Comparison of ENCODE assay signal across 12 cellular contexts in the genomic region with DNA sequence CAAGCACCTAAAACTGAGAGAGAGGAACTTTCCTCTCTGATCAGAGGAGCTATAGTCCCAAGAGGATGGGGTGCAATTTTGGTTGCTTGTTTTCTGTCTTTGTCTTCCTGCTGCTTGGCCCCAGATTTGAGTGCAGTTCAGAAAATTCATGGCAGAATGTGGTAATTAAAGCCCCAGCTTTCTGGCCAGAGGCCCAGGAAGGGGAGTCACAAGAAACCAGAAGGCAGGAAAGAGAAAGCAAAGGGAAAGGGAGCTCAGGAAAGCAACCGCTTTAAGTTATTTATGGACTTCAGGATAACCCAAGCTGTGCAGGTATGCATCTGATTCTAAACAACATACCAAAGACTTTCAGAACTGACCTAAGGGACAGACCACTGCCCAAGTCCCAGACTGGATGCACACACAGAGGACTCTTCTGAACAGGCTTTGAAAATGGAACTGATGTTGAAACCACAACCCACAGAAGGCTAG.
DNase-seq lines count a peak whose midpoint lies in the region; ATAC-seq, FAIRE-seq and TF ChIP-seq lines count a peak whose summit lies in the region.
"Had no signal": no experiment of that assay in that cellular context is flagged by ENCODE, and none has a peak within 500 bp of the region (broad histone marks: within the 10 kb centered on the region; RNA-seq: fewer than 3 reads in every experiment).

No MANE protein-coding gene starts in this region.

- H3K27ac Mint-ChIP-seq in chondrocyte (ENCODE audit: unreplicated experiment): peak overlapping the region; percentile 59
- peak overlapping the region; percentile 1 for H3K27ac Mint-ChIP-seq in osteocyte (ENCODE audit: unreplicated experiment)
- H3K27ac Mint-ChIP-seq: activated naive CD4-positive, alpha-beta T cell treated with anti-CD3 and anti-CD28 coated beads for 36 hours had no signal

- no peak overlapping the region for H3K27ac ChIP-seq in small intestine (ENCODE audit: low read depth in 1 of 2, low read length in 1 of 2)
- H3K27ac ChIP-seq: tibial nerve had no signal

- 43 to 65% (median 52%) methylated on average over 1 of the region's 1 CpG for WGBS in small intestine, 3 donors

- TF ChIP-seq CTCF in chondrocyte (IDR thresholded peaks at IDR 0.05): no peak
- no peak for TF ChIP-seq CTCF in osteocyte (IDR thresholded peaks at IDR 0.05)

- no peak for FAIRE-seq in small intestine (lab: Jason Lieb, UNC)

- DNase-seq in ELR (ENCODE audit: low read depth): peak; percentile 28
- DNase-seq in NCI-H1105 treated with DMSO at 0.1 percent for 48 hours (lab: John Stamatoyannopoulos, UW): peak; percentile 41
- no peak for DNase-seq in chondrocyte (ENCODE audit: low spot score)
- no peak for DNase-seq in osteocyte (ENCODE audit: extremely low spot score, unreplicated experiment)
- no peak for DNase-seq in NCI-H774 (lab: John Stamatoyannopoulos, UW)
- no peak for DNase-seq in Right ventricle myocardium superior
- DNase-seq in small intestine: no peak
- no peak for DNase-seq in stimulated activated CD4-positive, alpha-beta T cell treated with anti-CD3 and anti-CD28 coated beads, Interleukin-4, amount 100 ng/mL, for 1 hour
- DNase-seq: activated naive CD4-positive, alpha-beta T cell treated with anti-CD3 and anti-CD28 coated beads for 36 hours; effector CD8-positive, alpha-beta T cell; NCI-H146 had no signal

- H3K4me1 Mint-ChIP-seq in chondrocyte (ENCODE audit: low read depth) (peaks cover 9% of the 10 kb centered on the region), osteocyte (ENCODE audit: unreplicated experiment) (peaks cover 22% of the 10 kb centered on the region)

- H3K9me3 ChIP-seq in small intestine (ENCODE audit: control insufficient read depth, low read depth): no peaks in the 10 kb centered on the region
- H3K9me3 ChIP-seq: tibial nerve had no signal

- no peak overlapping the region for H3K4me3 ChIP-seq in small intestine (ENCODE audit: low read depth in 1 of 2, low read length in 2 of 2)
- H3K4me3 ChIP-seq: tibial nerve had no signal

- H3K9me3 Mint-ChIP-seq in chondrocyte (ENCODE audit: low read depth) (no peaks in the 10 kb centered on the region), osteocyte (ENCODE audit: unreplicated experiment) (no peaks in the 10 kb centered on the region)
- H3K9me3 Mint-ChIP-seq: activated naive CD4-positive, alpha-beta T cell treated with anti-CD3 and anti-CD28 coated beads for 36 hours had no signal

- H3K36me3 ChIP-seq in small intestine (ENCODE audit: control insufficient read depth in 2 of 2, insufficient read depth in 2 of 2, low read length in 2 of 2): no peaks in the 10 kb centered on the region

- H3K27me3 ChIP-seq in small intestine (ENCODE audit: control insufficient read depth in 2 of 2, insufficient read depth in 2 of 2, low read length in 2 of 2): no peaks in the 10 kb centered on the region
- H3K27me3 ChIP-seq: tibial nerve had no signal

- intact Hi-C loops in Right ventricle myocardium superior (cut with DNase I): no loop called here

- H3K4me3 Mint-ChIP-seq in chondrocyte (ENCODE audit: unreplicated experiment) (no peak overlapping the region), osteocyte (ENCODE audit: unreplicated experiment) (no peak overlapping the region)
- H3K4me3 Mint-ChIP-seq: activated naive CD4-positive, alpha-beta T cell treated with anti-CD3 and anti-CD28 coated beads for 36 hours had no signal

- H3K4me1 ChIP-seq in small intestine (ENCODE audit: control insufficient read depth in 2 of 2, insufficient read depth in 1 of 2, low read depth in 1 of 2, low read length in 1 of 2): peaks cover 0 to 9% of the 10 kb centered on the region in 2 donors
- H3K4me1 ChIP-seq: tibial nerve had no signal

- no peak for ATAC-seq in Right ventricle myocardium superior (ENCODE audit: poor library complexity)

- no peaks in the 10 kb centered on the region for H3K27me3 Mint-ChIP-seq in chondrocyte (ENCODE audit: low read depth)
- no peaks in the 10 kb centered on the region for H3K27me3 Mint-ChIP-seq in osteocyte (ENCODE audit: unreplicated experiment)

- H3K36me3 Mint-ChIP-seq in chondrocyte (ENCODE audit: low read depth) (peaks cover 4% of the 10 kb centered on the region), osteocyte (ENCODE audit: unreplicated experiment) (peaks cover 4% of the 10 kb centered on the region)

Comparison
In these comparisons a context has a peak if more than half of its experiments do, and no peak if none do; other contexts are left out.
1. DNase-seq: peak in ELR (single experiment) and NCI-H1105 treated with DMSO at 0.1 percent for 48 hours (single experiment); none in chondrocyte (single experiment), osteocyte (single experiment), NCI-H774 (single experiment), Right ventricle myocardium superior (single experiment), small intestine (single experiment) and stimulated activated CD4-positive, alpha-beta T cell treated with anti-CD3 and anti-CD28 coated beads, Interleukin-4, amount 100 ng/mL, for 1 hour (single experiment).